In the genomic region with DNA sequence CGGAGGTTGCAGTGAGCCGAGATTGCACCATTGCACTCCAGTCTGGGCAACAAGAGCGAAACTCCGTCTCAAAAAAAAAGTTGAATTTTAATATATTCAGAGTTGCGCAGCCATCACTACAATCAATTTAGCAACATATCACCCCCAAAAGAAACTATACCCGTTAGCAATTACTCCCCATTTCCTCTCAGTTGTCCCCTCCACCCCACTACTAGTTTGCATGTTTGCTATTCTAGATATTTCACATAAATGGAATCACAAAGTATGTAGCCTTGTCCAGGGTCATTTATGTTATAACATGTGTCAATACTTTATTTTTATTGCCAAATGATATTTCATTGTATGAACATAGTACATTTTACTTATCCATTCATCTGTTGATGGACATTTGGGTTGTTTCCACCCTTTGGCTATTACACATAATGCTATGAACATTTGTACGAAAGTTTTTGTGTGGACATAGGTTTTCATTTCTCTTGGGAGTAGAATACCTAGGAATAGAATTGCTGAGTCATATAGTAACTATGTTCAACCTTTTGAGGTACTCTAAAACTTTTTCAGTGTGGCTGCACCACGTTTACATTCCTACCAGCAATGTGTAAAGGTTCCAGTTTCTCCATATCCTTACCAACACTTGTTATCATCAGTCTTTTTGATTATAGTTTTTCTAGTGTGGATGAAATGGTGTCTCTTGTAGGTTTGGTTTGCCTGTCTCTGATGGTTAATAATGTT, we compare ENCODE assay signal across 11 cellular contexts. TPM values are rescaled to one million over a fixed set of nuclear protein-coding genes. Genes with fewer than 3 reads are reported as not detected.
DNase-seq lines count a peak whose midpoint lies in the region; ATAC-seq and TF ChIP-seq lines count a peak whose summit lies in the region.
"Had no signal": no experiment of that assay in that cellular context is flagged by ENCODE, and none has a peak within 500 bp of the region (broad histone marks: within the 10 kb centered on the region; RNA-seq: fewer than 3 reads in every experiment).

No MANE protein-coding gene starts in this region.

- DNase-seq in HT1080 (ENCODE audit: low read depth) (peak; percentile 10), amniotic epithelial cell (ENCODE audit: low read depth) (peak; percentile 6), naive B cell (no peak)
- DNase-seq: midbrain, NCI-H1417 treated with DMSO at 0.1 percent for 48 hours, T-helper 9 cell had no signal

- H3K4me1 Mint-ChIP-seq in naive B cell: peaks cover 22 to 31% (median 28%) of the 10 kb centered on the region in 3 donors

- peak overlapping the region; percentile 42 for H3K27ac ChIP-seq in C4-2B

- peak overlapping the region in 7 of 8 donors; percentile 36 to 96 (median 69) for H3K4me3 Mint-ChIP-seq in naive B cell

- H3K27ac Mint-ChIP-seq in naive B cell: peak overlapping the region; percentile 14 to 98 (median 84)

- H3K9me3 Mint-ChIP-seq in naive B cell: peaks cover 0 to 4% (median 0%) of the 10 kb centered on the region in 7 donors

- no peaks in the 10 kb centered on the region for H3K27me3 Mint-ChIP-seq in naive B cell

- TF ChIP-seq CTCF in C4-2B (conservative IDR thresholded peaks at IDR 0.05): no peak

- H3K36me3 Mint-ChIP-seq in naive B cell: peaks cover 0 to 11% of the 10 kb centered on the region in 2 donors

- no peak for ATAC-seq in naive B cell (ENCODE audit: low read depth in 2 of 2)
- ATAC-seq in GM19463 (IDR thresholded peaks at IDR 0.05; ENCODE audit: unreplicated experiment): no peak
- ATAC-seq in GM18519 (IDR thresholded peaks at IDR 0.05; ENCODE audit: low FRiP score, unreplicated experiment): no peak
- no peak for ATAC-seq in GM18867 (IDR thresholded peaks at IDR 0.05; ENCODE audit: unreplicated experiment)
- ATAC-seq in GM21723 (IDR thresholded peaks at IDR 0.05; ENCODE audit: unreplicated experiment): no peak

RNA-seq across cellular contexts. Expression of gene ZNF143, which starts 2.2 kb away (rescaled TPM):
- total RNA-seq in HT1080 (2014; rRNA removed; shearing (Covaris generic)): 22.6 and 31.6 TPM in 2 replicates
- 15.2 and 16.7 TPM in 2 replicates for polyA plus RNA-seq in HT1080 (2015; cell fraction: cytosol; rRNA removed)
- polyA plus RNA-seq in HT1080 (2015; cell fraction: nucleus; rRNA removed): 20.6 and 30.4 TPM in 2 replicates
- 10 to 100 TPM; 16.0 to 46.8 (median 34.9) TPM for polyA plus RNA-seq in naive B cell (ENCODE audit: low read depth in 6 of 6)
